ENCODE assay signal across 31 cellular contexts in the genomic region with DNA sequence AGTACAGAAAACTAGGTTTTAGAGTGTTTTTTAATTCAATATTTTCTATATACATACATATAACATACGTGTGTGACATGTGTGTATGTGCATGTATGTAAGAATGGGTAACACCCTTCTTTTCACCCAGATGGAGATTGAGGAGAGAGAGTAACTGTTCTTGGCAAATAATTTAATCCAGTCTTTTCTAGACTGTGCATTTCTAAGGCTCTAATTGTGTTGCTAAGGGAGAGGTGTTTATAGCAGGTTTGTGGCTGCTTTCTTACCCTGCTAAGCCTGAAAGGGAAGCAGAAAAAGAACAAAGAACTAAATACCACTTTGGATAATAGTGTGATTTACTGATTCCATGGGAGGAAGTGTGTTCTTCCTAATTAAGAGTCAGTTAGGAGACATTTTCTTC. TPM values are rescaled to one million over a fixed set of nuclear protein-coding genes. Genes with fewer than 3 reads are reported as not detected.
"Had no signal": no experiment of that assay in that cellular context is flagged by ENCODE, and none has a peak within 500 bp of the region (broad histone marks: within the 10 kb centered on the region; RNA-seq: fewer than 3 reads in every experiment).

No MANE protein-coding gene starts in this region.

- H3K9ac ChIP-seq: KMS-11 had no signal

- H3K4me3 Mint-ChIP-seq: activated CD4-positive, alpha-beta T cell treated with anti-CD3 and anti-CD28 coated beads for 36 hours; activated CD4-positive, alpha-beta T cell treated with anti-CD3 and anti-CD28 coated beads, Interleukin-2, amount 10 ng/mL, durations not matched to agents 7 days and 5 days; activated CD8-positive, alpha-beta T cell treated with anti-CD3 and anti-CD28 coated beads, Interleukin-2, amount 10 ng/mL, durations not matched to agents 7 days and 5 days; activated naive CD4-positive, alpha-beta T cell treated with anti-CD3 and anti-CD28 coated beads, Interleukin-2, amount 50 U/mL, for 24 hours; activated naive CD8-positive, alpha-beta T cell treated with anti-CD3 and anti-CD28 coated beads, Interleukin-2, amount 10 ng/mL, durations not matched to agents 7 days and 5 days; activated T-cell treated with anti-CD3 and anti-CD28 coated beads, Interleukin-2, amount 50 U/mL, for 24 hours; T-helper 2 cell treated with Interferon-gamma antibody and Interleukin-4, amounts not matched to agents 5 μg/mL and 100 μg/mL, for 36 hours; WTC11 had no signal

- H3K27ac ChIP-seq: cardiac muscle cell, KMS-11 had no signal

- H3K27ac Mint-ChIP-seq: activated CD4-positive, alpha-beta T cell treated with anti-CD3 and anti-CD28 coated beads for 36 hours; activated CD4-positive, alpha-beta T cell treated with anti-CD3 and anti-CD28 coated beads, Interleukin-2, amount 10 ng/mL, durations not matched to agents 7 days and 5 days; activated CD8-positive, alpha-beta T cell treated with anti-CD3 and anti-CD28 coated beads, Interleukin-2, amount 10 ng/mL, durations not matched to agents 7 days and 5 days; activated naive CD4-positive, alpha-beta T cell treated with anti-CD3 and anti-CD28 coated beads, Interleukin-2, amount 50 U/mL, for 24 hours; activated naive CD8-positive, alpha-beta T cell treated with anti-CD3 and anti-CD28 coated beads, Interleukin-2, amount 10 ng/mL, durations not matched to agents 7 days and 5 days; activated T-cell treated with anti-CD3 and anti-CD28 coated beads, Interleukin-2, amount 50 U/mL, for 24 hours; activated T-helper 2 cell treated with anti-CD3 and anti-CD28 coated beads, Interferon-gamma antibody, Interleukin-2, Interleukin-4, amounts not matched to agents 10 μg/mL and 5 μg/mL and 100 μg/mL, durations not matched to agents 14 hours and 24 hours and 36 hours; T-helper 2 cell treated with Interferon-gamma antibody and Interleukin-4, amounts not matched to agents 5 μg/mL and 100 μg/mL, for 36 hours; WTC11 had no signal

- H3K36me3 ChIP-seq: ascending aorta, cardiac muscle cell had no signal

- DNase-seq: activated CD4-positive, alpha-beta T cell treated with anti-CD3 and anti-CD28 coated beads for 36 hours; activated CD4-positive, alpha-beta T cell treated with anti-CD3 and anti-CD28 coated beads, Interleukin-2, amount 10 ng/mL, durations not matched to agents 7 days and 5 days; activated CD4-positive, alpha-beta T cell treated with anti-CD3 and anti-CD28 coated beads, Interleukin-2, amount 50 U/mL, for 48 hours; activated CD8-positive, alpha-beta T cell treated with anti-CD3 and anti-CD28 coated beads, Interleukin-2, amount 10 ng/mL, durations not matched to agents 7 days and 5 days; activated gamma-delta T cell; activated naive CD4-positive, alpha-beta T cell treated with Interleukin-2 at 50 U/mL for 16 hours; activated naive CD8-positive, alpha-beta T cell treated with anti-CD3 and anti-CD28 coated beads, Interleukin-2, amount 10 ng/mL, durations not matched to agents 7 days and 5 days; activated T-cell treated with anti-CD3 and anti-CD28 coated beads, Interleukin-2, amount 50 U/mL, for 24 hours; MM.1S; MV-4-11; NCI-H1092; NCI-H1436 treated with DMSO at 0.1 percent for 48 hours; NCI-H1694 treated with DMSO at 0.1 percent for 48 hours; NCI-H2029; NCI-H2107; NCI-H2171 treated with DMSO at 0.1 percent for 48 hours; NCI-H2227 treated with DMSO at 0.1 percent for 48 hours; NCI-H446; NCI-H510A treated with DMSO at 0.1 percent for 48 hours; NCI-H69; Right ventricle myocardium superior had no signal

- H3K9me3 Mint-ChIP-seq: activated naive CD4-positive, alpha-beta T cell treated with anti-CD3 and anti-CD28 coated beads, Interleukin-2, amount 50 U/mL, for 24 hours; activated T-cell treated with anti-CD3 and anti-CD28 coated beads, Interleukin-2, amount 50 U/mL, for 24 hours; activated T-helper 2 cell treated with anti-CD3 and anti-CD28 coated beads, Interferon-gamma antibody, Interleukin-2, Interleukin-4, amounts not matched to agents 10 μg/mL and 5 μg/mL and 100 μg/mL, durations not matched to agents 14 hours and 24 hours and 36 hours; T-helper 2 cell treated with Interferon-gamma antibody and Interleukin-4, amounts not matched to agents 5 μg/mL and 100 μg/mL, for 36 hours had no signal

- H3K4me2 ChIP-seq: KMS-11 had no signal

- H3K27me3 ChIP-seq: ascending aorta, cardiac muscle cell had no signal

- H3K36me3 Mint-ChIP-seq: activated naive CD4-positive, alpha-beta T cell treated with anti-CD3 and anti-CD28 coated beads, Interleukin-2, amount 50 U/mL, for 24 hours; activated naive CD8-positive, alpha-beta T cell treated with anti-CD3 and anti-CD28 coated beads, Interleukin-2, amount 10 ng/mL, durations not matched to agents 7 days and 5 days; WTC11 had no signal

- H3K4me3 ChIP-seq: ascending aorta, cardiac muscle cell had no signal

- ATAC-seq: activated CD4-positive, alpha-beta T cell treated with anti-CD3 and anti-CD28 coated beads for 36 hours; activated CD4-positive, CD25-positive, alpha-beta regulatory T cell treated with anti-CD3 and anti-CD28 coated beads, Interleukin-2, amount 50 U/mL, for 24 hours; activated CD8-positive, alpha-beta T cell treated with anti-CD3 and anti-CD28 coated beads, Interleukin-2, amount 10 ng/mL, durations not matched to agents 7 days and 5 days; WTC11 had no signal

- H3K4me1 Mint-ChIP-seq: activated CD4-positive, alpha-beta T cell treated with anti-CD3 and anti-CD28 coated beads for 36 hours; activated CD4-positive, alpha-beta T cell treated with anti-CD3 and anti-CD28 coated beads, Interleukin-2, amount 10 ng/mL, durations not matched to agents 7 days and 5 days; activated naive CD4-positive, alpha-beta T cell treated with anti-CD3 and anti-CD28 coated beads, Interleukin-2, amount 50 U/mL, for 24 hours; activated naive CD8-positive, alpha-beta T cell treated with anti-CD3 and anti-CD28 coated beads, Interleukin-2, amount 10 ng/mL, durations not matched to agents 7 days and 5 days; WTC11 had no signal

RNA-seq across cellular contexts. Expression of a gene that starts 46.0 kb away (rescaled TPM):
- total RNA-seq: activated CD4-positive, alpha-beta T cell treated with anti-CD3 and anti-CD28 coated beads, Interleukin-2, amount 10 ng/mL, durations not matched to agents 7 days and 5 days; activated CD8-positive, alpha-beta T cell treated with anti-CD3 and anti-CD28 coated beads, Interleukin-2, amount 10 ng/mL, durations not matched to agents 7 days and 5 days; activated naive CD8-positive, alpha-beta T cell treated with anti-CD3 and anti-CD28 coated beads, Interleukin-2, amount 10 ng/mL, durations not matched to agents 7 days and 5 days; activated T-helper 2 cell treated with anti-CD3 and anti-CD28 coated beads, Interferon-gamma antibody, Interleukin-2, Interleukin-4, amounts not matched to agents 10 μg/mL and 5 μg/mL and 100 μg/mL, durations not matched to agents 14 hours and 24 hours and 36 hours; OCI-LY7; T-helper 1 cell treated with Interleukin-12 subunit alpha and Interleukin-12 subunit beta and Interleukin-4 antibody, amounts not matched to agents 30 ng/mL and 1 ng/mL, for 36 hours had no signal
